32 cellular contexts compared by ENCODE assay signal in the genomic region with DNA sequence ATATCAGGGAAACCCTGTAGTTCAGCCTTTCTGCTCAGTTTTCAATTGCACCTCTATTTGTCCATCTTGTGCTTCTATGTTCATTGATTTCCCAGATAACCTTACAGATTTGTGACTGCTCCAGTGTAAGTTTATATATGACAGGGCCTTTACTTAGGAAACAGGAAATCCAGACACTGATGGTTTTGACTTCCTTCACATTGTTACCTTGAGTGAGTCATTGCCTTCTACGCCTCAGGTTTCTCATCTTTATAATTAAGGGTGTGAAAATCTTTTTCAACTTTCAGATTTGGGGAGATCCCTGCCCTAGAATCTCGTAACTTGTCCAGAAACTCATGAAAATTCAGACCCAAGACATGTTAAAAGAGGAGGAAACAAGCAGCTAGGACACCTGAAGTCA.
DNase-seq lines count a peak whose midpoint lies in the region; ATAC-seq, FAIRE-seq and TF ChIP-seq lines count a peak whose summit lies in the region.
"Had no signal": no experiment of that assay in that cellular context is flagged by ENCODE, and none has a peak within 500 bp of the region (broad histone marks: within the 10 kb centered on the region; RNA-seq: fewer than 3 reads in every experiment).

No MANE protein-coding gene starts in this region.

- H3K4me3 ChIP-seq in bronchial epithelial cell (ENCODE audit: low read depth, low read length) (no peak overlapping the region), keratinocyte (ENCODE audit: control insufficient read depth in 2 of 3, extremely low read depth in 1 of 3, insufficient read depth in 2 of 3, low read depth in 1 of 3, low read length in 3 of 3) (no peak overlapping the region), heart right ventricle (no peak overlapping the region), HAP-1 (no peak overlapping the region)
- H3K4me3 ChIP-seq: BLaER1 treated with 17β-estradiol and CSF1 and Interleukin-3, amounts not matched to agents 10 nM and 100 nM; psoas muscle; sigmoid colon; thoracic aorta; vagina had no signal

- ATAC-seq in heart right ventricle: no peak
- ATAC-seq: left lobe of liver, PC-3, psoas muscle had no signal

- no peaks in the 10 kb centered on the region for H3K9me1 ChIP-seq in keratinocyte (ENCODE audit: control insufficient read depth, extremely low read depth, insufficient read depth, low read length)

- TF ChIP-seq CTCF in bronchial epithelial cell (IDR thresholded peaks at IDR 0.05; ENCODE audit: insufficient read depth, low read length, severe bottlenecking): no peak
- TF ChIP-seq CTCF in keratinocyte (optimal IDR thresholded peaks at IDR 0.05 in 1 of 3, IDR thresholded peaks at IDR 0.05 in 1 of 3, conservative IDR thresholded peaks at IDR 0.05 in 1 of 3; ENCODE audit: extremely low read depth in 1 of 3, insufficient read depth in 2 of 3, low read length in 3 of 3): no peak
- no peak for TF ChIP-seq CTCF in heart right ventricle (IDR thresholded peaks at IDR 0.05)
- TF ChIP-seq CTCF in GM13976 (IDR thresholded peaks at IDR 0.05; ENCODE audit: borderline replicate concordance, control extremely low read depth, extremely low read depth, insufficient read depth, missing control alignments): no peak

- no peaks in the 10 kb centered on the region for H3K79me2 ChIP-seq in keratinocyte (ENCODE audit: control insufficient read depth, insufficient read depth, low read length)

- no peak overlapping the region for H3K9ac ChIP-seq in keratinocyte (ENCODE audit: control insufficient read depth, extremely low read depth, insufficient read depth, low read length)
- H3K9ac ChIP-seq: BLaER1 treated with 17β-estradiol and CSF1 and Interleukin-3, amounts not matched to agents 10 nM and 100 nM had no signal

- in situ Hi-C loops in HAP-1 (cut with MboI; ENCODE audit: low sequenced_read_pairs): no loop called here
- in situ Hi-C loops in GM13976 (cut with MboI; ENCODE audit: low sequenced_read_pairs, unreplicated experiment): no loop called here

- H3K4me1 ChIP-seq in keratinocyte (ENCODE audit: control insufficient read depth, extremely low read depth, insufficient read depth, low read length): peaks cover 5% of the 10 kb centered on the region
- peaks cover 0 to 22% (median 5%) of the 10 kb centered on the region in 9 donors for H3K4me1 ChIP-seq in heart right ventricle
- H3K4me1 ChIP-seq in HAP-1: no peaks in the 10 kb centered on the region; the same call in 1 of the 2 replicates
- H3K4me1 ChIP-seq: BLaER1 treated with 17β-estradiol and CSF1 and Interleukin-3, amounts not matched to agents 10 nM and 100 nM; psoas muscle; sigmoid colon; vagina had no signal

- H3K27me3 ChIP-seq in bronchial epithelial cell (ENCODE audit: control insufficient read depth, insufficient read depth, low read length) (no peaks in the 10 kb centered on the region), keratinocyte (ENCODE audit: control insufficient read depth, extremely low read depth, insufficient read depth, low read length) (no peaks in the 10 kb centered on the region), heart right ventricle (no peaks in the 10 kb centered on the region), HAP-1 (ENCODE audit: low read depth) (no peaks in the 10 kb centered on the region)
- H3K27me3 ChIP-seq: BLaER1 treated with 17β-estradiol and CSF1 and Interleukin-3, amounts not matched to agents 10 nM and 100 nM; sigmoid colon; vagina had no signal

- no peak for DNase-seq in GM18507 (ENCODE audit: extremely low spot score, insufficient read length, low read depth)
- peak; percentile 43 for DNase-seq in HPDE6-E6E7 (ENCODE audit: extremely low spot score)
- peak; percentile 63 for DNase-seq in bronchial epithelial cell (ENCODE audit: low read depth)
- DNase-seq in keratinocyte (ENCODE audit: low read depth, low spot score): no peak
- DNase-seq in heart right ventricle: no peak
- DNase-seq in HAP-1 (ENCODE audit: low spot score in 2 of 2): no peak
- DNase-seq in NCI-H510A (lab: John Stamatoyannopoulos, UW): no peak
- DNase-seq in GM13976 (ENCODE audit: low spot score): no peak
- DNase-seq: activated CD8-positive, alpha-beta memory T cell treated with anti-CD3 and anti-CD28 coated beads, Interleukin-2, amount 50 U/mL, for 48 hours; activated effector memory CD4-positive, alpha-beta T cell treated with anti-CD3 and anti-CD28 coated beads, Interleukin-2, amount 50 U/mL, for 16 hours; COR-L47; DMS53; foreskin fibroblast; hippocampal formation; immature natural killer cell; mesendoderm; naive B cell; NCI-H1092; NCI-H187 treated with DMSO at 0.1 percent for 48 hours; NCI-H524 treated with DMSO at 0.1 percent for 48 hours; NK-92 treated with Interleukin-12 subunit alpha and Interleukin-12 subunit beta, amount 100 ng/mL, for 24 hours; occipital lobe; PC-3; psoas muscle; sigmoid colon; stimulated activated CD4-positive, alpha-beta T cell treated with anti-CD3 and anti-CD28 coated beads, Interleukin-15, amount 100 ng/mL, for 24 hours; stimulated activated naive CD4-positive, alpha-beta T cell had no signal

- peak; percentile 57 for FAIRE-seq in GM18507 (lab: Jason Lieb, UNC)
- no peak for FAIRE-seq in bronchial epithelial cell (lab: Jason Lieb, UNC)
- FAIRE-seq in keratinocyte (lab: Jason Lieb, UNC): peak; percentile 67

- WGBS in heart right ventricle, 2 donors: 70 to 84% methylated on average over 2 of the region's 2 CpGs

- H3K36me3 ChIP-seq in bronchial epithelial cell (ENCODE audit: control insufficient read depth, insufficient read depth, low read length) (no peaks in the 10 kb centered on the region), keratinocyte (ENCODE audit: control insufficient read depth in 2 of 2, extremely low read depth in 1 of 2, insufficient read depth in 2 of 2, low read length in 2 of 2) (no peaks in the 10 kb centered on the region), heart right ventricle (no peaks in the 10 kb centered on the region), HAP-1 (replicated peaks) (no peaks in the 10 kb centered on the region)
- H3K36me3 ChIP-seq: BLaER1 treated with 17β-estradiol and CSF1 and Interleukin-3, amounts not matched to agents 10 nM and 100 nM; sigmoid colon; thoracic aorta; vagina had no signal

- no peak overlapping the region for H3K4me2 ChIP-seq in keratinocyte (ENCODE audit: control insufficient read depth, extremely low read depth, insufficient read depth, low read depth, low read length)
- H3K4me2 ChIP-seq: BLaER1 treated with 17β-estradiol and CSF1 and Interleukin-3, amounts not matched to agents 10 nM and 100 nM had no signal

- H3K9me3 ChIP-seq in keratinocyte (ENCODE audit: control insufficient read depth, low read depth, low read length): no peaks in the 10 kb centered on the region
- H3K9me3 ChIP-seq in heart right ventricle: no peaks in the 10 kb centered on the region
- no peaks in the 10 kb centered on the region for H3K9me3 ChIP-seq in HAP-1
- H3K9me3 ChIP-seq: BLaER1 treated with 17β-estradiol and CSF1 and Interleukin-3, amounts not matched to agents 10 nM and 100 nM; psoas muscle; sigmoid colon; thoracic aorta; vagina had no signal

- dilution Hi-C loops in keratinocyte (cut with MboI; ENCODE audit: extremely low pct_ligation_motif_present, low sequenced_read_pairs): no loop called here

- no peaks in the 10 kb centered on the region for H4K20me1 ChIP-seq in keratinocyte (ENCODE audit: control insufficient read depth, extremely low read depth, insufficient read depth, low read length)
- H4K20me1 ChIP-seq: BLaER1 treated with 17β-estradiol and CSF1 and Interleukin-3, amounts not matched to agents 10 nM and 100 nM had no signal

- no peak overlapping the region for H2AFZ ChIP-seq in keratinocyte (ENCODE audit: control insufficient read depth, low read length)

- intact Hi-C loops in heart right ventricle (cut with DNase I): no loop called here

- H3K27ac ChIP-seq in keratinocyte (ENCODE audit: control insufficient read depth, insufficient read depth, low read length): no peak overlapping the region
- no peak overlapping the region for H3K27ac ChIP-seq in heart right ventricle
- H3K27ac ChIP-seq: BLaER1 treated with 17β-estradiol and CSF1 and Interleukin-3, amounts not matched to agents 10 nM and 100 nM; psoas muscle; sigmoid colon; thoracic aorta; vagina; VCaP had no signal

Comparison
In these comparisons a context has a peak if more than half of its experiments do, and no peak if none do; other contexts are left out.
1. DNase-seq: peak in HPDE6-E6E7 (single experiment) and bronchial epithelial cell (single experiment); none in GM18507 (single experiment), keratinocyte (single experiment), heart right ventricle (0 of 2), HAP-1 (0 of 2), NCI-H510A (single experiment) and GM13976 (single experiment).